Comparison of ENCODE assay signal across 1 cellular context in genomic region chr1:11908139-11909021, GRCh38.
A peak's percentile ranks its signal among the peaks of the same experiment; 100 is the strongest.
TF ChIP-seq lines count a peak whose summit lies in the region.

No MANE protein-coding gene starts in this region.

TF ChIP-seq in K562, 482 proteins besides CTCF, POLR2A, EP300 and RAD21 (continued from another document):
- TF ChIP-seq, protein P1, sequence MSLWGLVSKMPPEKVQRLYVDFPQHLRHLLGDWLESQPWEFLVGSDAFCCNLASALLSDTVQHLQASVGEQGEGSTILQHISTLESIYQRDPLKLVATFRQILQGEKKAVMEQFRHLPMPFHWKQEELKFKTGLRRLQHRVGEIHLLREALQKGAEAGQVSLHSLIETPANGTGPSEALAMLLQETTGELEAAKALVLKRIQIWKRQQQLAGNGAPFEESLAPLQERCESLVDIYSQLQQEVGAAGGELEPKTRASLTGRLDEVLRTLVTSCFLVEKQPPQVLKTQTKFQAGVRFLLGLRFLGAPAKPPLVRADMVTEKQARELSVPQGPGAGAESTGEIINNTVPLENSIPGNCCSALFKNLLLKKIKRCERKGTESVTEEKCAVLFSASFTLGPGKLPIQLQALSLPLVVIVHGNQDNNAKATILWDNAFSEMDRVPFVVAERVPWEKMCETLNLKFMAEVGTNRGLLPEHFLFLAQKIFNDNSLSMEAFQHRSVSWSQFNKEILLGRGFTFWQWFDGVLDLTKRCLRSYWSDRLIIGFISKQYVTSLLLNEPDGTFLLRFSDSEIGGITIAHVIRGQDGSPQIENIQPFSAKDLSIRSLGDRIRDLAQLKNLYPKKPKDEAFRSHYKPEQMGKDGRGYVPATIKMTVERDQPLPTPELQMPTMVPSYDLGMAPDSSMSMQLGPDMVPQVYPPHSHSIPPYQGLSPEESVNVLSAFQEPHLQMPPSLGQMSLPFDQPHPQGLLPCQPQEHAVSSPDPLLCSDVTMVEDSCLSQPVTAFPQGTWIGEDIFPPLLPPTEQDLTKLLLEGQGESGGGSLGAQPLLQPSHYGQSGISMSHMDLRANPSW (CRISPR knock-in tag; IDR thresholded peaks at IDR 0.05), result peak; percentile 71; the same call in 1 of the 2 replicates
- TF ChIP-seq PPARD (CRISPR knock-in tag; IDR thresholded peaks at IDR 0.05) (no peak; the same call in 1 of the 2 replicates), MEF2A (IDR thresholded peaks at IDR 0.05; ENCODE audit: control insufficient read depth, low read depth, low read length) (peak; percentile 93), CHD1 (IDR thresholded peaks at IDR 0.05; ENCODE audit: low read length) (peak; percentile 26), KLF10 (CRISPR knock-in tag; IDR thresholded peaks at IDR 0.05) (peak; percentile 99), SMAD1 (IDR thresholded peaks at IDR 0.05; ENCODE audit: low read depth, low read length, partially characterized antibody) (peak; percentile 100), MTA1 (IDR thresholded peaks at IDR 0.05; ENCODE audit: borderline replicate concordance) (peak; percentile 25; the same call in 1 of the 2 replicates)
- TF ChIP-seq, protein P2, sequence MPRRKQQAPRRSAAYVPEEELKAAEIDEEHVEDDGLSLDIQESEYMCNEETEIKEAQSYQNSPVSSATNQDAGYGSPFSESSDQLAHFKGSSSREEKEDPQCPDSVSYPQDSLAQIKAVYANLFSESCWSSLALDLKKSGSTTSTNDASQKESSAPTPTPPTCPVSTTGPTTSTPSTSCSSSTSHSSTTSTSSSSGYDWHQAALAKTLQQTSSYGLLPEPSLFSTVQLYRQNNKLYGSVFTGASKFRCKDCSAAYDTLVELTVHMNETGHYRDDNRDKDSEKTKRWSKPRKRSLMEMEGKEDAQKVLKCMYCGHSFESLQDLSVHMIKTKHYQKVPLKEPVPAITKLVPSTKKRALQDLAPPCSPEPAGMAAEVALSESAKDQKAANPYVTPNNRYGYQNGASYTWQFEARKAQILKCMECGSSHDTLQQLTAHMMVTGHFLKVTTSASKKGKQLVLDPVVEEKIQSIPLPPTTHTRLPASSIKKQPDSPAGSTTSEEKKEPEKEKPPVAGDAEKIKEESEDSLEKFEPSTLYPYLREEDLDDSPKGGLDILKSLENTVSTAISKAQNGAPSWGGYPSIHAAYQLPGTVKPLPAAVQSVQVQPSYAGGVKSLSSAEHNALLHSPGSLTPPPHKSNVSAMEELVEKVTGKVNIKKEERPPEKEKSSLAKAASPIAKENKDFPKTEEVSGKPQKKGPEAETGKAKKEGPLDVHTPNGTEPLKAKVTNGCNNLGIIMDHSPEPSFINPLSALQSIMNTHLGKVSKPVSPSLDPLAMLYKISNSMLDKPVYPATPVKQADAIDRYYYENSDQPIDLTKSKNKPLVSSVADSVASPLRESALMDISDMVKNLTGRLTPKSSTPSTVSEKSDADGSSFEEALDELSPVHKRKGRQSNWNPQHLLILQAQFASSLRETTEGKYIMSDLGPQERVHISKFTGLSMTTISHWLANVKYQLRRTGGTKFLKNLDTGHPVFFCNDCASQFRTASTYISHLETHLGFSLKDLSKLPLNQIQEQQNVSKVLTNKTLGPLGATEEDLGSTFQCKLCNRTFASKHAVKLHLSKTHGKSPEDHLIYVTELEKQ (CRISPR knock-in tag; IDR thresholded peaks at IDR 0.05), result no peak; the same call in 1 of the 2 replicates
